ENCODE assay signal across 8 cellular contexts in the genomic region with DNA sequence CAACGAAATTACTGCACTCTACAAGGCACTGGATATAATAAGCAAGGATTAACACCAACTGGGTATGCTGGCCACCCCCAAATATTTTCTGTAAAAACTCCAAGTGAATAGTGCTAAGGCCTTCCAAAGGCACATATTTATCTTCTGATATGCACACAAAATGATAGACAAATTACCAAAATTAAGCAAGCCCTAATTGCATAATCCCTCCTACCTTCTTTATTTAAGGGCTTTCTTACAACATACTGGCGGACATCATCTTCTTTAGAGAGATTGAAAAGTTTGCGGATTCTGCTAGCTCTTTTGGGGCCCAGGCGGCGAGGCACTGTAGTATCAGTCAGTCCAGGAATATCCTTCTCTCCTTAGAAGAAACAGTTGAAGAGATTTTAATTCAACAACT. TPM values are rescaled to one million over a fixed set of nuclear protein-coding genes. Genes with fewer than 3 reads are reported as not detected.
DNase-seq lines count a peak whose midpoint lies in the region; ATAC-seq, FAIRE-seq and TF ChIP-seq lines count a peak whose summit lies in the region.

No MANE protein-coding gene starts in this region.

- H3K27me3 ChIP-seq in CD4-positive, CD25-positive, alpha-beta regulatory T cell (ENCODE audit: control insufficient read depth, insufficient read depth, low read length) = no peaks in the 10 kb centered on the region
- no peaks in the 10 kb centered on the region for H3K27me3 ChIP-seq in bronchial epithelial cell (ENCODE audit: control insufficient read depth, insufficient read depth, low read length)

- H3K27ac Mint-ChIP-seq in CD4-positive, CD25-positive, alpha-beta regulatory T cell = peak overlapping the region; percentile 99
- peak overlapping the region; percentile 92 to 96 for H3K27ac Mint-ChIP-seq in natural killer cell treated with Interleukin-12 subunit alpha and Interleukin-12 subunit beta and Interleukin-15 and Interleukin-18, amount 100 ng/mL, for 72 hours

- H3K4me1 ChIP-seq in CD4-positive, CD25-positive, alpha-beta regulatory T cell (ENCODE audit: control insufficient read depth, insufficient read depth, low read length, poor library complexity, severe bottlenecking) = peaks cover 21% of the 10 kb centered on the region

- peaks cover 53% of the 10 kb centered on the region for H3K36me3 ChIP-seq in CD4-positive, CD25-positive, alpha-beta regulatory T cell (ENCODE audit: control insufficient read depth, insufficient read depth, low read length)
- H3K36me3 ChIP-seq in bronchial epithelial cell (ENCODE audit: control insufficient read depth, insufficient read depth, low read length) = peaks cover 19% of the 10 kb centered on the region

- H3K27me3 Mint-ChIP-seq in CD4-positive, CD25-positive, alpha-beta regulatory T cell = peaks cover 4% of the 10 kb centered on the region
- H3K27me3 Mint-ChIP-seq in natural killer cell treated with Interleukin-12 subunit alpha and Interleukin-12 subunit beta and Interleukin-15 and Interleukin-18, amount 100 ng/mL, for 72 hours = no peaks in the 10 kb centered on the region

- no peak for TF ChIP-seq CTCF in bronchial epithelial cell (IDR thresholded peaks at IDR 0.05; ENCODE audit: insufficient read depth, low read length, severe bottlenecking)

- no peak for FAIRE-seq in bronchial epithelial cell (lab: Jason Lieb, UNC)

- no peak for ATAC-seq in CD4-positive, CD25-positive, alpha-beta regulatory T cell (ENCODE audit: low read depth in 2 of 2)
- no peak for ATAC-seq in natural killer cell treated with Interleukin-12 subunit alpha and Interleukin-12 subunit beta and Interleukin-15 and Interleukin-18, amount 100 ng/mL, for 72 hours
- no peak for ATAC-seq in GM18868 (IDR thresholded peaks at IDR 0.05; ENCODE audit: unreplicated experiment)

- H3K9me3 Mint-ChIP-seq in CD4-positive, CD25-positive, alpha-beta regulatory T cell = no peaks in the 10 kb centered on the region
- no peaks in the 10 kb centered on the region for H3K9me3 Mint-ChIP-seq in natural killer cell treated with Interleukin-12 subunit alpha and Interleukin-12 subunit beta and Interleukin-15 and Interleukin-18, amount 100 ng/mL, for 72 hours

- H3K4me1 Mint-ChIP-seq in CD4-positive, CD25-positive, alpha-beta regulatory T cell = peaks cover 33 to 50% (median 41%) of the 10 kb centered on the region in 4 donors
- H3K4me1 Mint-ChIP-seq in natural killer cell treated with Interleukin-12 subunit alpha and Interleukin-12 subunit beta and Interleukin-15 and Interleukin-18, amount 100 ng/mL, for 72 hours (ENCODE audit: low read depth in 2 of 2) = peaks cover 48 to 54% of the 10 kb centered on the region in 2 donors

- peak overlapping the region; percentile 48 for H3K27ac ChIP-seq in CD4-positive, CD25-positive, alpha-beta regulatory T cell (ENCODE audit: insufficient read depth, low read length, poor library complexity, severe bottlenecking)

- DNase-seq in CD4-positive, CD25-positive, alpha-beta regulatory T cell = no peak
- no peak for DNase-seq in Jurkat, Clone E6-1 (ENCODE audit: low read depth, low spot score)
- DNase-seq in bronchial epithelial cell (ENCODE audit: low read depth) (no peak), DMS114 treated with DMSO at 0.1 percent for 48 hours (lab: John Stamatoyannopoulos, UW; ENCODE audit: unreplicated experiment) (no peak), NCI-H446 (lab: John Stamatoyannopoulos, UW) (no peak)
- no peak for DNase-seq in natural killer cell treated with Interleukin-12 subunit alpha and Interleukin-12 subunit beta and Interleukin-15 and Interleukin-18, amount 100 ng/mL, for 72 hours (ENCODE audit: low spot score)
- DNase-seq in activated CD4-positive, CD25-positive, alpha-beta regulatory T cell treated with anti-CD3 and anti-CD28 coated beads, Interleukin-2, amount 50 U/mL, for 72 hours = no peak

- H3K36me3 Mint-ChIP-seq in CD4-positive, CD25-positive, alpha-beta regulatory T cell = peaks cover 49% of the 10 kb centered on the region
- H3K36me3 Mint-ChIP-seq in natural killer cell treated with Interleukin-12 subunit alpha and Interleukin-12 subunit beta and Interleukin-15 and Interleukin-18, amount 100 ng/mL, for 72 hours = peaks cover 69% of the 10 kb centered on the region

- no peaks in the 10 kb centered on the region for H3K9me3 ChIP-seq in CD4-positive, CD25-positive, alpha-beta regulatory T cell (ENCODE audit: control insufficient read depth in 2 of 2, low read length in 2 of 2)

- H3K4me3 ChIP-seq in CD4-positive, CD25-positive, alpha-beta regulatory T cell (ENCODE audit: low read depth, low read length) = peak overlapping the region; percentile 94
- H3K4me3 ChIP-seq in Jurkat, Clone E6-1 (ENCODE audit: low read length) = peak overlapping the region; percentile 98
- peak overlapping the region; percentile 68 for H3K4me3 ChIP-seq in bronchial epithelial cell (ENCODE audit: low read depth, low read length)

- peak overlapping the region; percentile 94 to 99 (median 96) for H3K4me3 Mint-ChIP-seq in CD4-positive, CD25-positive, alpha-beta regulatory T cell
- H3K4me3 Mint-ChIP-seq in natural killer cell treated with Interleukin-12 subunit alpha and Interleukin-12 subunit beta and Interleukin-15 and Interleukin-18, amount 100 ng/mL, for 72 hours = peak overlapping the region; percentile 91

RNA-seq across cellular contexts. Expression of gene RPS6, which starts 1.9 kb away (rescaled TPM):
- total RNA-seq in CD4-positive, CD25-positive, alpha-beta regulatory T cell = 2,252 TPM
- polyA plus RNA-seq in CD4-positive, CD25-positive, alpha-beta regulatory T cell = 1,000 to 10,000 TPM; 2,052 to 3,616 (median 2,846) TPM
- 4,325 TPM for polyA plus RNA-seq in Jurkat, Clone E6-1 (2012; ENCODE audit: insufficient read depth, insufficient read length)
- 3,215 and 3,657 TPM in 2 replicates for total RNA-seq in bronchial epithelial cell
- total RNA-seq in natural killer cell treated with Interleukin-12 subunit alpha and Interleukin-12 subunit beta and Interleukin-15 and Interleukin-18, amount 100 ng/mL, for 72 hours = 1,000 to 10,000 TPM; 1,327 to 1,852 TPM

RNA-seq across cellular contexts. Expression of gene ACER2, which starts 30.7 kb away (rescaled TPM):
- 2.9 TPM for total RNA-seq in CD4-positive, CD25-positive, alpha-beta regulatory T cell
- polyA plus RNA-seq in CD4-positive, CD25-positive, alpha-beta regulatory T cell = 1 to 10 TPM in 1 of 4 donors, under 1 TPM in 3; 0.21 to 1.2 (median 0.80) TPM
- polyA plus RNA-seq in Jurkat, Clone E6-1 (2012; ENCODE audit: insufficient read depth, insufficient read length) = 1.4 TPM
- total RNA-seq in bronchial epithelial cell = 5.8 and 5.9 TPM in 2 replicates
- 1 to 10 TPM in 1 of 2 donors, under 1 TPM in 1; 0.90 to 2.6 TPM for total RNA-seq in natural killer cell treated with Interleukin-12 subunit alpha and Interleukin-12 subunit beta and Interleukin-15 and Interleukin-18, amount 100 ng/mL, for 72 hours
